ENCODE assay signal across 14 cellular contexts in genomic region chr6:35160642-35161041, GRCh38. TPM values are rescaled to one million over a fixed set of nuclear protein-coding genes. Genes with fewer than 3 reads are reported as not detected.
DNase-seq lines count a peak whose midpoint lies in the region; ATAC-seq and TF ChIP-seq lines count a peak whose summit lies in the region.
"Had no signal": no experiment of that assay in that cellular context is flagged by ENCODE, and none has a peak within 500 bp of the region (broad histone marks: within the 10 kb centered on the region; RNA-seq: fewer than 3 reads in every experiment).

No MANE protein-coding gene starts in this region.

- no peaks in the 10 kb centered on the region for H3K27me3 ChIP-seq in Peyer's patch

- DNase-seq in COR-L47 (lab: John Stamatoyannopoulos, UW), result peak; percentile 23
- DNase-seq in NCI-H1105 treated with DMSO at 0.1 percent for 48 hours (lab: John Stamatoyannopoulos, UW), result peak; percentile 71
- DNase-seq in left kidney (ENCODE audit: low read depth, low spot score), result peak; percentile 52
- DNase-seq in HPDE6-E6E7 (ENCODE audit: extremely low spot score), result no peak
- no peak for DNase-seq in Peyer's patch
- DNase-seq in DMS 273 (lab: John Stamatoyannopoulos, UW; ENCODE audit: unreplicated experiment), result no peak
- DNase-seq: CD4-positive, alpha-beta T cell; GF-D8; Kasumi-1; NCI-H1694; NK-92 treated with Interleukin-12 subunit alpha and Interleukin-12 subunit beta, amount 100 ng/mL, for 24 hours; OCI-M1; T-helper 1 cell had no signal

- no peak for TF ChIP-seq CTCF in Peyer's patch (IDR thresholded peaks at IDR 0.05)

- ATAC-seq in SK-N-SH treated with all-trans-retinoic acid at 6 μM for 48 hours, result peak; percentile 30; the same call in 2 of the 3 replicates

- TF ChIP-seq POLR2A in Peyer's patch (IDR thresholded peaks at IDR 0.05), result no peak

- H3K9me3 ChIP-seq in Peyer's patch, result no peaks in the 10 kb centered on the region

- no peaks in the 10 kb centered on the region for H3K4me1 ChIP-seq in Peyer's patch

- no peaks in the 10 kb centered on the region for H3K36me3 ChIP-seq in Peyer's patch

- H3K4me3 ChIP-seq in Peyer's patch, result no peak overlapping the region

- H3K27ac ChIP-seq in Peyer's patch, result no peak overlapping the region

TF ChIP-seq in SK-N-SH treated with all-trans-retinoic acid at 6 μM for 48 hours, 23 proteins besides CTCF, POLR2A, EP300 and RAD21:
- no peak for TF ChIP-seq GLIS3 (CRISPR knock-in tag; IDR thresholded peaks at IDR 0.05)
- TF ChIP-seq ZFP30 (CRISPR knock-in tag; IDR thresholded peaks at IDR 0.05), result no peak
- TF ChIP-seq ESRRG (CRISPR knock-in tag; IDR thresholded peaks at IDR 0.05), result no peak
- no peak for TF ChIP-seq ARNTL (CRISPR knock-in tag; IDR thresholded peaks at IDR 0.05; ENCODE audit: borderline replicate concordance, low read depth)
- TF ChIP-seq PATZ1 (CRISPR knock-in tag; IDR thresholded peaks at IDR 0.05; ENCODE audit: borderline replicate concordance), result no peak
- no peak for TF ChIP-seq CSRNP3 (CRISPR knock-in tag; IDR thresholded peaks at IDR 0.05)
- TF ChIP-seq TCF4 (CRISPR knock-in tag; IDR thresholded peaks at IDR 0.05; ENCODE audit: borderline replicate concordance), result no peak

RNA-seq across cellular contexts. Expression of gene TCP11, which starts 19.5 kb away (rescaled TPM):
- not detected for total RNA-seq in Peyer's patch
- total RNA-seq: CD4-positive, alpha-beta T cell had no signal

RNA-seq across cellular contexts. Expression of gene SCUBE3, which starts 53.1 kb away (rescaled TPM):
- total RNA-seq in Peyer's patch, result not detected
- total RNA-seq: CD4-positive, alpha-beta T cell had no signal

Comparison
In these comparisons a context has a peak if more than half of its experiments do, and no peak if none do; other contexts are left out.
1. DNase-seq: peak in COR-L47 (single experiment), NCI-H1105 treated with DMSO at 0.1 percent for 48 hours (single experiment) and left kidney (single experiment); none in HPDE6-E6E7 (single experiment), Peyer's patch (0 of 3) and DMS 273 (single experiment).